ENCODE assay signal across 15 cellular contexts in the genomic region with DNA sequence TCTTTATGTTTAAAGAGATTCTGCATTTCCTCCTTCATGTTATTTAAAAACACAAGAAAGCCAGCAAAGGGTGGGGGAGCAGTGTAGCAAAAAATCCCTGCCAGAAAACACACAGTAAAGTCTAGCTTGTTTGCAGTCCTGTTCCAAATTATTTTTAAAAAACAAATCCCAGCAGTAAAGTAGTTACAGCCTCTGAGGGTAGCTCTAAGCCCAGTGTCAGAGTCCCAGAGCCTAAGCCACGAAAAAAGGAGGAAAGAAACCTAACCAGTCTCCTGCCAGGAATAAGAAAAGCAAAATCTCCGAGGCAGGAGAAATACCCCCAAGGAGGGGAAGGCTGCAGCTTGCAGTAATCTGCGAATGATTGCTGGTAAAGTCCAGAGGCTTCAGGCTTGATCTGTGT.
A peak's percentile ranks its signal among the peaks of the same experiment; 100 is the strongest.
DNase-seq lines count a peak whose midpoint lies in the region; ATAC-seq, FAIRE-seq and TF ChIP-seq lines count a peak whose summit lies in the region.
"Had no signal": no experiment of that assay in that cellular context is flagged by ENCODE, and none has a peak within 500 bp of the region (broad histone marks: within the 10 kb centered on the region; RNA-seq: fewer than 3 reads in every experiment).

No MANE protein-coding gene starts in this region.

- H3K4me3 ChIP-seq in AG04450 (ENCODE audit: low read depth, low read length) (no peak overlapping the region; the same call in 1 of the 2 replicates), right atrium auricular region (peak overlapping the region; percentile 36 to 42), prostate gland (peak overlapping the region; percentile 10 to 12)
- H3K4me3 ChIP-seq: A549 had no signal

- TF ChIP-seq CTCF in AG04450 (IDR thresholded peaks at IDR 0.05; ENCODE audit: low read depth, low read length) (no peak), right atrium auricular region (IDR thresholded peaks at IDR 0.05) (no peak), prostate gland (IDR thresholded peaks at IDR 0.05) (no peak)

- peak overlapping the region; percentile 52 for H3K27ac ChIP-seq in AG04450 (ENCODE audit: low read depth, low read length)
- peak overlapping the region; percentile 85 for H3K27ac ChIP-seq in caudate nucleus (ENCODE audit: low read depth, low read length)
- H3K27ac ChIP-seq in right atrium auricular region, result peak overlapping the region; percentile 84 to 91
- peak overlapping the region; percentile 61 for H3K27ac ChIP-seq in prostate gland
- H3K27ac ChIP-seq: A549 had no signal

- 13% methylated on average over 3 of the region's 3 CpGs for WGBS in prostate gland

- ATAC-seq in SK-N-SH treated with all-trans-retinoic acid at 6 μM for 48 hours, result no peak
- ATAC-seq in GM21526 (IDR thresholded peaks at IDR 0.05; ENCODE audit: low FRiP score, unreplicated experiment), result no peak
- ATAC-seq: A549; HCT116; left colon; stimulated activated naive B cell treated with anti-CD40 and anti-IgM and Interleukin-4, amounts not matched to agents 10 μg/mL and 1 μg/mL and 100 μg/mL, for 72 hours had no signal

- H3K27me3 ChIP-seq in AG04450 (ENCODE audit: control insufficient read depth, insufficient read depth, low read length) (no peaks in the 10 kb centered on the region), right atrium auricular region (no peaks in the 10 kb centered on the region), prostate gland (replicated peaks; ENCODE audit: insufficient read depth) (no peaks in the 10 kb centered on the region)

- no peak for FAIRE-seq in GM12892 (lab: Jason Lieb, UNC)
- FAIRE-seq: A549 had no signal

- DNase-seq in AG04450 (ENCODE audit: low read depth, low spot score) (no peak), caudate nucleus (lab: John Stamatoyannopoulos, UW) (peak in 1 of 61 donors; percentile 21), right atrium auricular region (ENCODE audit: low spot score) (no peak), prostate gland (ENCODE audit: low spot score) (no peak), DMS114 treated with DMSO at 0.1 percent for 48 hours (lab: John Stamatoyannopoulos, UW; ENCODE audit: unreplicated experiment) (no peak), GM12892 (ENCODE audit: insufficient read length) (no peak)
- DNase-seq: activated CD4-positive, alpha-beta T cell treated with anti-CD3 and anti-CD28 coated beads for 1 hour; activated effector memory CD4-positive, alpha-beta T cell treated with Interleukin-2 at 50 U/mL for 16 hours; NCI-H510A; stimulated activated naive B cell treated with anti-CD40 and anti-IgM and Interleukin-4, amounts not matched to agents 10 μg/mL and 1 μg/mL and 100 μg/mL, for 72 hours had no signal

- POLR2A ChIA-PET in AG04450 (lab: Yijun Ruan, JAX), result interaction anchor here (0.8 kb wide), 1 partner anchor 37 kb away, joined by 3 read pairs; no protein-coding TSS in a partner anchor

- H3K9me3 ChIP-seq in AG04450 (ENCODE audit: control insufficient read depth, insufficient read depth, low read length) (no peaks in the 10 kb centered on the region), right atrium auricular region (no peaks in the 10 kb centered on the region), prostate gland (no peaks in the 10 kb centered on the region)

- intact Hi-C loops in prostate gland (cut with DNase I), result loop anchor here (10.0 kb wide), 2 partner anchors 117 to 467 kb away; no protein-coding TSS in a partner anchor

- CTCF ChIA-PET in AG04450 (lab: Charles Lee), result no interaction called here

- H3K4me1 ChIP-seq in right atrium auricular region (peaks cover 0 to 66% of the 10 kb centered on the region in 2 donors), prostate gland (replicated peaks) (no peaks in the 10 kb centered on the region)
- H3K4me1 ChIP-seq: A549 had no signal

- no peaks in the 10 kb centered on the region for H3K36me3 ChIP-seq in right atrium auricular region
- H3K36me3 ChIP-seq in prostate gland, result no peaks in the 10 kb centered on the region

- TF ChIP-seq POLR2A in prostate gland (IDR thresholded peaks at IDR 0.05) (no peak), GM12892 (IDR thresholded peaks at IDR 0.05; ENCODE audit: low read depth, low read length) (no peak)

TF ChIP-seq in SK-N-SH treated with all-trans-retinoic acid at 6 μM for 48 hours, 23 proteins besides CTCF, POLR2A, EP300 and RAD21:
- no peak for TF ChIP-seq SNAI2 (CRISPR knock-in tag; IDR thresholded peaks at IDR 0.05)
